Comparison of ENCODE assay signal across 1 cellular context in genomic region chr12:2076728-2077127, GRCh38.
TF ChIP-seq lines count a peak whose summit lies in the region.

No MANE protein-coding gene starts in this region.

TF ChIP-seq in HepG2, 621 proteins besides CTCF, POLR2A, EP300 and RAD21:
- TF ChIP-seq ZNF614 (CRISPR knock-in tag; IDR thresholded peaks at IDR 0.05; ENCODE audit: borderline replicate concordance) (no peak), MNT (IDR thresholded peaks at IDR 0.05) (peak; percentile 44; the same call in 1 of the 2 replicates)
